13 cellular contexts compared by ENCODE assay signal in the genomic region with DNA sequence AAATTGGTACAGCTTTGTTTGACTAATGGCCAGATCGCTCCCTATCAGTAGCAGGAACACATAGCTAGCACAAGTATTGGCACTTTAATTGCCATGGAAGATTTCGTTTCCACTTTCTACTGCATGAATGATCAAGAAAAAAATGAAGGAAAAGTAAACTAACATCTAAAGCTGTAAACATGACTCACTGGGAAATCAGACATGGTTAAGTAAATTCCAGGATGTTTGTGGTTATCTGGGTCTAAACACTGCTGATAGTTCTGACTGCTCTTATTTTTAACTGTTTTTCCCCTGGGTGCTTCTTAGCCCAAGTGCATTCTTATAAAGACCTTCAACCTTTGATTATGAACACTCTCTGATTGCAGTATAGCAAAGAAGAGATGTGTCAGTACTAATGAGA.
DNase-seq lines count a peak whose midpoint lies in the region; ATAC-seq and TF ChIP-seq lines count a peak whose summit lies in the region.
"Had no signal": no experiment of that assay in that cellular context is flagged by ENCODE, and none has a peak within 500 bp of the region (broad histone marks: within the 10 kb centered on the region; RNA-seq: fewer than 3 reads in every experiment).

No MANE protein-coding gene starts in this region.

- H3K9me3 Mint-ChIP-seq in activated CD4-positive, alpha-beta memory T cell treated with anti-CD3 and anti-CD28 coated beads, Interleukin-2, amount 10 ng/mL, durations not matched to agents 7 days and 5 days: no peaks in the 10 kb centered on the region

- H3K27me3 ChIP-seq in SJCRH30: no peaks in the 10 kb centered on the region

- peak overlapping the region; percentile 77 for H3K27ac ChIP-seq in SJCRH30

- no peaks in the 10 kb centered on the region for H3K36me3 Mint-ChIP-seq in activated CD4-positive, alpha-beta memory T cell treated with anti-CD3 and anti-CD28 coated beads, Interleukin-2, amount 10 ng/mL, durations not matched to agents 7 days and 5 days (ENCODE audit: low read depth)
- H3K36me3 Mint-ChIP-seq: natural killer cell treated with Interleukin-12 subunit alpha and Interleukin-12 subunit beta and Interleukin-15 and Interleukin-18, amount 100 ng/mL, for 72 hours had no signal

- H3K4me3 ChIP-seq in SJCRH30: no peak overlapping the region
- H3K4me3 ChIP-seq in fibroblast of the aortic adventitia (ENCODE audit: low read depth, low read length): no peak overlapping the region
- H3K4me3 ChIP-seq in skeletal muscle cell (ENCODE audit: low read depth, low read length): no peak overlapping the region

- H3K4me1 Mint-ChIP-seq in activated CD4-positive, alpha-beta memory T cell treated with anti-CD3 and anti-CD28 coated beads, Interleukin-2, amount 10 ng/mL, durations not matched to agents 7 days and 5 days: no peaks in the 10 kb centered on the region

- ATAC-seq in HG03432 (IDR thresholded peaks at IDR 0.05; ENCODE audit: unreplicated experiment): no peak
- ATAC-seq: natural killer cell treated with Interleukin-12 subunit alpha and Interleukin-12 subunit beta and Interleukin-15 and Interleukin-18, amount 100 ng/mL, for 72 hours had no signal

- no peak overlapping the region for H3K27ac Mint-ChIP-seq in activated CD4-positive, alpha-beta memory T cell treated with anti-CD3 and anti-CD28 coated beads, Interleukin-2, amount 10 ng/mL, durations not matched to agents 7 days and 5 days
- H3K27ac Mint-ChIP-seq: natural killer cell treated with Interleukin-12 subunit alpha and Interleukin-12 subunit beta and Interleukin-15 and Interleukin-18, amount 100 ng/mL, for 72 hours had no signal

- DNase-seq in GM04504 (ENCODE audit: low read depth) (peak; percentile 59), SJCRH30 (peak; percentile 32 to 77), fibroblast of the aortic adventitia (ENCODE audit: low read depth) (peak; percentile 77), skeletal muscle cell (ENCODE audit: low read depth) (peak; percentile 60), NCI-H146 (lab: John Stamatoyannopoulos, UW) (no peak), HuH-7.5 (ENCODE audit: low spot score) (no peak)
- DNase-seq in activated CD4-positive, alpha-beta memory T cell treated with anti-CD3 and anti-CD28 coated beads, Interleukin-2, amount 10 ng/mL, durations not matched to agents 7 days and 5 days: no peak
- DNase-seq: caudate nucleus; Kasumi-1; NCI-H82; stimulated activated CD4-positive, alpha-beta T cell treated with anti-CD3 and anti-CD28 coated beads, Interleukin-2, amount 100 ng/mL, for 24 hours had no signal

- no peak for TF ChIP-seq CTCF in fibroblast of the aortic adventitia (IDR thresholded peaks at IDR 0.05; ENCODE audit: insufficient read depth, low read length)

- POLR2A ChIA-PET in activated CD4-positive, alpha-beta memory T cell treated with anti-CD3 and anti-CD28 coated beads, Interleukin-2, amount 10 ng/mL, durations not matched to agents 7 days and 5 days (lab: Charles Lee): no interaction called here

- no peaks in the 10 kb centered on the region for H3K9me3 ChIP-seq in SJCRH30 (replicated peaks)

- no peaks in the 10 kb centered on the region for H3K36me3 ChIP-seq in SJCRH30

- H3K4me1 ChIP-seq in SJCRH30: peaks cover 48% of the 10 kb centered on the region

- CTCF ChIA-PET in activated CD4-positive, alpha-beta memory T cell treated with anti-CD3 and anti-CD28 coated beads, Interleukin-2, amount 10 ng/mL, durations not matched to agents 7 days and 5 days (lab: Charles Lee): no interaction called here

- no peaks in the 10 kb centered on the region for H3K27me3 Mint-ChIP-seq in activated CD4-positive, alpha-beta memory T cell treated with anti-CD3 and anti-CD28 coated beads, Interleukin-2, amount 10 ng/mL, durations not matched to agents 7 days and 5 days
- H3K27me3 Mint-ChIP-seq: natural killer cell treated with Interleukin-12 subunit alpha and Interleukin-12 subunit beta and Interleukin-15 and Interleukin-18, amount 100 ng/mL, for 72 hours had no signal

- H3K4me3 Mint-ChIP-seq in activated CD4-positive, alpha-beta memory T cell treated with anti-CD3 and anti-CD28 coated beads, Interleukin-2, amount 10 ng/mL, durations not matched to agents 7 days and 5 days: no peak overlapping the region
- H3K4me3 Mint-ChIP-seq: natural killer cell treated with Interleukin-12 subunit alpha and Interleukin-12 subunit beta and Interleukin-15 and Interleukin-18, amount 100 ng/mL, for 72 hours had no signal

Comparison
In these comparisons a context has a peak if more than half of its experiments do, and no peak if none do; other contexts are left out.
1. DNase-seq: peak in GM04504 (single experiment), SJCRH30 (2 of 2), fibroblast of the aortic adventitia (single experiment) and skeletal muscle cell (single experiment); none in NCI-H146 (single experiment), HuH-7.5 (single experiment) and activated CD4-positive, alpha-beta memory T cell treated with anti-CD3 and anti-CD28 coated beads, Interleukin-2, amount 10 ng/mL, durations not matched to agents 7 days and 5 days (single experiment).